13 cellular contexts compared by ENCODE assay signal in genomic region chrX:133859860-133860259, GRCh38.
DNase-seq lines count a peak whose midpoint lies in the region; ATAC-seq and TF ChIP-seq lines count a peak whose summit lies in the region.
"Had no signal": no experiment of that assay in that cellular context is flagged by ENCODE, and none has a peak within 500 bp of the region (broad histone marks: within the 10 kb centered on the region; RNA-seq: fewer than 3 reads in every experiment).

No MANE protein-coding gene starts in this region.

- no peak overlapping the region for H3K4ac ChIP-seq in IMR-90 (ENCODE audit: low read depth, low read length)

- in situ Hi-C loops in IMR-90 (cut with MboI; ENCODE audit: low sequenced_read_pairs): no loop called here

- intact Hi-C loops in IMR-90 (cut with micrococcal nuclease) (no loop called here), right cardiac atrium (cut with DNase I) (no loop called here), mucosa of descending colon (cut with DNase I, micrococcal nuclease) (no loop called here)

- H4K5ac ChIP-seq in IMR-90 (ENCODE audit: low read depth, low read length): no peak overlapping the region

- no peaks in the 10 kb centered on the region for H3K4me1 ChIP-seq in ACC112 (ENCODE audit: control insufficient read depth, insufficient read depth, low read length, unreplicated experiment)
- no peaks in the 10 kb centered on the region for H3K4me1 ChIP-seq in IMR-90 (ENCODE audit: control insufficient read depth, insufficient read depth, low read length)
- H3K4me1 ChIP-seq in right cardiac atrium (ENCODE audit: control insufficient read depth, insufficient read depth, low read length): no peaks in the 10 kb centered on the region
- H3K4me1 ChIP-seq in mucosa of descending colon (ENCODE audit: low read depth): no peaks in the 10 kb centered on the region

- H3K36me3 ChIP-seq in ACC112 (ENCODE audit: insufficient read depth, low read length) (no peaks in the 10 kb centered on the region), IMR-90 (ENCODE audit: control insufficient read depth, insufficient read depth, low read length) (no peaks in the 10 kb centered on the region), mucosa of descending colon (ENCODE audit: low read depth) (no peaks in the 10 kb centered on the region)

- no peak for TF ChIP-seq POLR2A in IMR-90 (IDR thresholded peaks at IDR 0.05; ENCODE audit: low read depth, low read length)

- no peak overlapping the region for H2BK20ac ChIP-seq in IMR-90 (ENCODE audit: low read depth, low read length)

- no peak overlapping the region for H3K4me3 ChIP-seq in ACC112 (ENCODE audit: low read depth, low read length)
- H3K4me3 ChIP-seq in IMR-90 (ENCODE audit: insufficient read depth, low read depth, low read length): no peak overlapping the region
- H3K4me3 ChIP-seq in right cardiac atrium (ENCODE audit: low read length): no peak overlapping the region
- H3K4me3 ChIP-seq in mucosa of descending colon: no peak overlapping the region
- H3K4me3 ChIP-seq: coronary artery had no signal

- dilution Hi-C loops in IMR-90 (cut with HindIII; ENCODE audit: low sequenced_read_pairs, unreplicated experiment): no loop called here

- DNase-seq in IMR-90 (peak; percentile 55), amniotic stem cell (lab: John Stamatoyannopoulos, UW) (peak; percentile 32), right cardiac atrium (peak in 1 of 3 donors; percentile 8), mucosa of descending colon (no peak)
- no peak for DNase-seq in activated CD8-positive, alpha-beta memory T cell treated with anti-CD3 and anti-CD28 coated beads, Interleukin-2, amount 50 U/mL, for 48 hours
- DNase-seq: activated effector memory CD4-positive, alpha-beta T cell treated with Interleukin-2 at 50 U/mL for 16 hours; AML-193; head of caudate nucleus; KG1 had no signal

- H3K18ac ChIP-seq in IMR-90 (ENCODE audit: low read depth, low read length): no peak overlapping the region

- no peak overlapping the region for H4K8ac ChIP-seq in IMR-90 (ENCODE audit: low read depth in 2 of 2, low read length in 2 of 2)

- no peak overlapping the region for H2BK5ac ChIP-seq in IMR-90 (ENCODE audit: low read depth, low read length, poor library complexity, severe bottlenecking)

- ATAC-seq in IMR-90 (ENCODE audit: low read depth) (peak; percentile 49), right cardiac atrium (peak; percentile 75 to 84), HG02678 (IDR thresholded peaks at IDR 0.05; ENCODE audit: unreplicated experiment) (no peak), mucosa of descending colon (no peak), HG02642 (IDR thresholded peaks at IDR 0.05; ENCODE audit: poor library complexity, unreplicated experiment) (no peak)

- H3K56ac ChIP-seq in IMR-90 (ENCODE audit: extremely low read depth, insufficient read depth, low read length): no peak overlapping the region

- no peak overlapping the region for H2AK5ac ChIP-seq in IMR-90 (ENCODE audit: low read depth, low read length)

- H3K79me2 ChIP-seq in ACC112 (ENCODE audit: control insufficient read depth, insufficient read depth, low read length, unreplicated experiment): no peaks in the 10 kb centered on the region

- H3K9me3 ChIP-seq in IMR-90 (ENCODE audit: control insufficient read depth, insufficient read depth, low read length) (no peaks in the 10 kb centered on the region), right cardiac atrium (ENCODE audit: control insufficient read depth, low read length) (no peaks in the 10 kb centered on the region), mucosa of descending colon (no peaks in the 10 kb centered on the region)

- H2BK15ac ChIP-seq in IMR-90 (ENCODE audit: low read depth, low read length): no peak overlapping the region

- H2AFZ ChIP-seq in ACC112 (ENCODE audit: low read length, unreplicated experiment) (peak overlapping the region; percentile 14), IMR-90 (replicated peaks; ENCODE audit: low read length, poor library complexity) (peak overlapping the region; percentile 36)

- H4K91ac ChIP-seq in IMR-90 (ENCODE audit: insufficient read depth, low read depth, low read length): no peak overlapping the region

- H3K27me3 ChIP-seq in ACC112 (ENCODE audit: insufficient read depth, low read length) (no peaks in the 10 kb centered on the region), IMR-90 (ENCODE audit: control insufficient read depth, insufficient read depth, low read length) (peaks cover 2% of the 10 kb centered on the region; the same call in 1 of the 2 replicates), right cardiac atrium (ENCODE audit: control insufficient read depth, insufficient read depth) (no peaks in the 10 kb centered on the region)

- H3K27ac ChIP-seq in ACC112 (ENCODE audit: low read depth, low read length) (no peak overlapping the region), IMR-90 (ENCODE audit: insufficient read depth, low read length) (no peak overlapping the region), right cardiac atrium (ENCODE audit: low read length) (peak overlapping the region; percentile 37)

- no TSS peak for BruUV-seq in IMR-90 (replicated peaks; lab: Mats Ljungman, UMichigan)

- no peaks in the 10 kb centered on the region for H3K9me1 ChIP-seq in IMR-90 (ENCODE audit: insufficient read depth, low read length)

- no peak overlapping the region for H3K14ac ChIP-seq in IMR-90 (replicated peaks; ENCODE audit: low read depth, low read length)

- no peak for TF ChIP-seq RAD21 in IMR-90 (IDR thresholded peaks at IDR 0.05; ENCODE audit: low read length)

- no peaks in the 10 kb centered on the region for H4K20me1 ChIP-seq in IMR-90 (ENCODE audit: insufficient read depth, low read length)

- H2BK120ac ChIP-seq in IMR-90 (ENCODE audit: low read depth, low read length): no peak overlapping the region

- H3K23ac ChIP-seq in IMR-90 (ENCODE audit: low read depth, low read length): no peak overlapping the region

- TF ChIP-seq CTCF in IMR-90 (conservative IDR thresholded peaks at IDR 0.05; ENCODE audit: low read depth, low read length) (no peak), mucosa of descending colon (IDR thresholded peaks at IDR 0.05) (no peak)

- no peak overlapping the region for H3K9ac ChIP-seq in IMR-90 (ENCODE audit: low read depth, low read length)

- POLR2A ChIA-PET in IMR-90 (lab: Charles Lee; ENCODE audit: unreplicated experiment): no interaction called here

- CTCF ChIA-PET in IMR-90 (lab: Yijun Ruan, JAX): no interaction called here

- H2AK9ac ChIP-seq in IMR-90 (replicated peaks; ENCODE audit: low read depth, low read length, poor library complexity): no peak overlapping the region

- H3K4me2 ChIP-seq in IMR-90 (ENCODE audit: low read depth, low read length): no peak overlapping the region; the same call in 1 of the 2 replicates

- 17% methylated on average over 1 of the region's 7 CpGs; no CpG with 5 or more reads in 1 of the 2 experiments for WGBS in IMR-90 (ENCODE audit: extremely low coverage in 2 of 2, insufficient read length in 1 of 2), 2 experiments
- 27% methylated on average over 7 of the region's 7 CpGs for WGBS in right cardiac atrium

- H3K79me1 ChIP-seq in IMR-90 (ENCODE audit: low read depth in 1 of 2, low read length in 2 of 2): no peaks in the 10 kb centered on the region

TF ChIP-seq in IMR-90, 13 proteins besides CTCF, POLR2A, EP300 and RAD21:
- TF ChIP-seq MXI1 (IDR thresholded peaks at IDR 0.05; ENCODE audit: borderline replicate concordance, low read depth, low read length) (no peak), RCOR1 (IDR thresholded peaks at IDR 0.05; ENCODE audit: insufficient replicate concordance, low read length) (no peak), NFE2L2 (IDR thresholded peaks at IDR 0.05; ENCODE audit: low read depth, low read length) (no peak), MAFK (IDR thresholded peaks at IDR 0.05; ENCODE audit: low read depth, low read length) (no peak), USF2 (IDR thresholded peaks at IDR 0.05; ENCODE audit: low read depth, low read length) (no peak), CEBPB (IDR thresholded peaks at IDR 0.05; ENCODE audit: low read depth, low read length) (no peak), BHLHE40 (IDR thresholded peaks at IDR 0.05; ENCODE audit: low read depth, low read length) (no peak), FOS (IDR thresholded peaks at IDR 0.05; ENCODE audit: low read depth, low read length) (no peak), SMC3 (IDR thresholded peaks at IDR 0.05; ENCODE audit: low read depth, low read length) (no peak), CHD1 (IDR thresholded peaks at IDR 0.05; ENCODE audit: low read depth, low read length) (no peak), RFX5 (IDR thresholded peaks at IDR 0.05; ENCODE audit: low read depth, low read length) (no peak), MAZ (IDR thresholded peaks at IDR 0.05; ENCODE audit: borderline replicate concordance, low read depth, low read length) (no peak), ELK1 (IDR thresholded peaks at IDR 0.05; ENCODE audit: borderline replicate concordance, low read depth, low read length) (no peak)

Comparison
In these comparisons a context has a peak if more than half of its experiments do, and no peak if none do; other contexts are left out.
1. ATAC-seq: peak in IMR-90 (single experiment) and right cardiac atrium (2 of 2); none in HG02678 (single experiment), mucosa of descending colon (single experiment) and HG02642 (single experiment).
2. DNase-seq: peak in IMR-90 (single experiment) and amniotic stem cell (single experiment); none in activated CD8-positive, alpha-beta memory T cell treated with anti-CD3 and anti-CD28 coated beads, Interleukin-2, amount 50 U/mL, for 48 hours (single experiment) and mucosa of descending colon (0 of 3).